15 cellular contexts compared by ENCODE assay signal in the genomic region with DNA sequence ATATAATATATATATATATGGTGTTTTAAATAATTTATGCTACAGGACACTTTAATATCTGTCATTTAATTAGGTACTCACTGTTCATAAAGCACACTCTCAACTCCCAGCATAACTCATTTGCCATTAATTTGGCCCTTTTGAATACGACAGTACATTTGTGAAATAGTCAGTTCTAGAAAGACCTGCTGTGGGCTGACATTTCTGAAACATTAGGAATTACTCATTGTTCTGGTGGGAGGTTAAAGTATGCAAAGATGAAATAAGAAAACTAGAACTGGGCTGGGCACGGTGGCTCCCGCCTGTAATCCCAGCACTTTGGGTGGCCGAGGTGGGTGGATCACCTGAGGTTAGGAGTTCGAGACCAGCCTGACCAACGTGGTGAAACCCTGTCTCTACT.
"Had no signal": no experiment of that assay in that cellular context is flagged by ENCODE, and none has a peak within 500 bp of the region (broad histone marks: within the 10 kb centered on the region; RNA-seq: fewer than 3 reads in every experiment).

No MANE protein-coding gene starts in this region.

- H3K27me3 Mint-ChIP-seq: activated naive CD8-positive, alpha-beta T cell; memory B cell; progenitor cell of endocrine pancreas; stimulated activated naive B cell treated with anti-CD40 and anti-IgM and Interleukin-4, amounts not matched to agents 10 μg/mL and 1 μg/mL and 100 μg/mL, for 72 hours; T-cell had no signal

- FAIRE-seq: endothelial cell of umbilical vein had no signal

- H3K9me3 Mint-ChIP-seq: memory B cell; stimulated activated naive B cell treated with anti-CD40 and anti-IgM and Interleukin-4, amounts not matched to agents 10 μg/mL and 1 μg/mL and 100 μg/mL, for 72 hours; T-cell had no signal

- DNase-seq: activated effector memory CD4-positive, alpha-beta T cell treated with Interleukin-2 at 50 U/mL for 16 hours; amygdala; dermis blood vessel endothelial cell; effector memory CD4-positive, alpha-beta T cell; esophagus squamous epithelium; stimulated activated CD4-positive, alpha-beta T cell treated with anti-CD3 and anti-CD28 coated beads, Interleukin-4, amount 100 ng/mL, for 1 hour; stimulated activated naive B cell treated with anti-CD40 and anti-IgM and Interleukin-4, amounts not matched to agents 10 μg/mL and 1 μg/mL and 100 μg/mL, for 72 hours; T-cell; thyroid gland had no signal

- H3K4me3 Mint-ChIP-seq: activated naive CD8-positive, alpha-beta T cell; memory B cell; stimulated activated naive B cell treated with anti-CD40 and anti-IgM and Interleukin-4, amounts not matched to agents 10 μg/mL and 1 μg/mL and 100 μg/mL, for 72 hours; T-cell had no signal

- H3K9me3 ChIP-seq: esophagus squamous epithelium, right atrium auricular region, thyroid gland had no signal

- H3K27ac Mint-ChIP-seq: activated naive CD8-positive, alpha-beta T cell; progenitor cell of endocrine pancreas; stimulated activated naive B cell treated with anti-CD40 and anti-IgM and Interleukin-4, amounts not matched to agents 10 μg/mL and 1 μg/mL and 100 μg/mL, for 72 hours; T-cell had no signal

- ATAC-seq: SK-N-SH treated with all-trans-retinoic acid at 6 μM for 48 hours, T-cell had no signal
